In the genomic region with DNA sequence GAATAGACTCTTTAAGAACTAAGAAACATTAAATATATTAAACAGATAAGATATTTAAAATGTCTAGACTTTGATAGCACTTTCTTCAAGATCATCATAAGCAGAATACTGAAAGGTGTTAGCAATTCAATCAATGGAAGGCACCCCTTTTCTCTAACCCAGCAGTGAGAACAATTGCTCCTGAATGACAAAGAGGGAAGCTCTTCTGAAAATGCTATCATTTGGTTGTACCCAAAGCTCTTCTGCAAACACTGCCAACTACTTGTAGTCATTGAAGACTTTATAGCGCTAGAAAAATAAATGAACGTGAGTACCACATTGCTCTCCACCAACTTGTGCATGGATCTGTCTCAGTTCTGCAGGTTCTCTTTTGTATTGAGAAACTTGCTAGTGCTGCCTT, we compare ENCODE assay signal across 28 cellular contexts.
"Had no signal": no experiment of that assay in that cellular context is flagged by ENCODE, and none has a peak within 500 bp of the region (broad histone marks: within the 10 kb centered on the region; RNA-seq: fewer than 3 reads in every experiment).

No MANE protein-coding gene starts in this region.

- H3K27ac ChIP-seq: ascending aorta, breast epithelium, cardiac muscle cell, colonic mucosa, epithelial cell of prostate, esophagus squamous epithelium, gastroesophageal sphincter, heart right ventricle, hepatocyte had no signal

- H3K4me1 Mint-ChIP-seq: activated naive CD4-positive, alpha-beta T cell treated with anti-CD3 and anti-CD28 coated beads, Interleukin-2, amount 10 ng/mL, durations not matched to agents 7 days and 5 days; activated naive CD8-positive, alpha-beta T cell treated with anti-CD3 and anti-CD28 coated beads, Interleukin-2, amount 10 ng/mL, durations not matched to agents 7 days and 5 days; brain had no signal

- H3K9me3 Mint-ChIP-seq: activated naive CD4-positive, alpha-beta T cell treated with anti-CD3 and anti-CD28 coated beads, Interleukin-2, amount 10 ng/mL, durations not matched to agents 7 days and 5 days; activated naive CD8-positive, alpha-beta T cell treated with anti-CD3 and anti-CD28 coated beads, Interleukin-2, amount 10 ng/mL, durations not matched to agents 7 days and 5 days; brain had no signal

- H3K27me3 Mint-ChIP-seq: activated CD8-positive, alpha-beta T cell treated with anti-CD3 and anti-CD28 coated beads for 36 hours; activated naive CD4-positive, alpha-beta T cell treated with anti-CD3 and anti-CD28 coated beads, Interleukin-2, amount 10 ng/mL, durations not matched to agents 7 days and 5 days; activated naive CD8-positive, alpha-beta T cell treated with anti-CD3 and anti-CD28 coated beads, Interleukin-2, amount 10 ng/mL, durations not matched to agents 7 days and 5 days; activated T-cell treated with anti-CD3 and anti-CD28 coated beads, Interleukin-2, amount 50 U/mL, for 24 hours; brain had no signal

- DNase-seq: activated CD4-positive, alpha-beta T cell treated with anti-CD3 and anti-CD28 coated beads for 1 hour; activated CD4-positive, alpha-beta T cell treated with anti-CD3 and anti-CD28 coated beads for 4 hours; activated CD4-positive, alpha-beta T cell treated with anti-CD3 and anti-CD28 coated beads, Interleukin-2, amount 50 U/mL, for 1 hour; activated CD4-positive, alpha-beta T cell treated with anti-CD3 and anti-CD28 coated beads, Interleukin-2, amount 50 U/mL, for 48 hours; activated CD8-positive, alpha-beta memory T cell treated with anti-CD3 and anti-CD28 coated beads for 24 hours; activated CD8-positive, alpha-beta T cell treated with anti-CD3 and anti-CD28 coated beads for 36 hours; activated gamma-delta T cell; activated naive CD4-positive, alpha-beta T cell; activated naive CD4-positive, alpha-beta T cell treated with anti-CD3 and anti-CD28 coated beads, Interleukin-2, amount 10 ng/mL, durations not matched to agents 7 days and 5 days; activated naive CD8-positive, alpha-beta T cell treated with anti-CD3 and anti-CD28 coated beads, Interleukin-2, amount 10 ng/mL, durations not matched to agents 7 days and 5 days; activated T-cell treated with anti-CD3 and anti-CD28 coated beads, Interleukin-2, amount 50 U/mL, for 24 hours; activated T-cell treated with anti-CD3 and anti-CD28 coated beads, Interleukin-2, amount 50 U/mL, for 72 hours; central memory CD4-positive, alpha-beta T cell; cerebellar nuclear complex; colonic mucosa; effector CD8-positive, alpha-beta T cell; esophagus squamous epithelium; foreskin melanocyte; heart right ventricle; T-helper 2 cell had no signal

- H3K27ac Mint-ChIP-seq: activated CD8-positive, alpha-beta T cell treated with anti-CD3 and anti-CD28 coated beads for 36 hours; activated naive CD4-positive, alpha-beta T cell treated with anti-CD3 and anti-CD28 coated beads, Interleukin-2, amount 10 ng/mL, durations not matched to agents 7 days and 5 days; activated naive CD4-positive, alpha-beta T cell treated with anti-CD3 and anti-CD28 coated beads, Interleukin-2, amount 50 U/mL, for 72 hours; activated naive CD8-positive, alpha-beta T cell treated with anti-CD3 and anti-CD28 coated beads, Interleukin-2, amount 10 ng/mL, durations not matched to agents 7 days and 5 days; activated T-cell treated with anti-CD3 and anti-CD28 coated beads, Interleukin-2, amount 50 U/mL, for 24 hours; activated T-cell treated with anti-CD3 and anti-CD28 coated beads, Interleukin-2, amount 50 U/mL, for 72 hours; brain had no signal

- H3K36me3 ChIP-seq: ascending aorta, breast epithelium, cardiac muscle cell, colonic mucosa, esophagus squamous epithelium, gastroesophageal sphincter, heart right ventricle had no signal

- H3K4me3 Mint-ChIP-seq: activated CD8-positive, alpha-beta T cell treated with anti-CD3 and anti-CD28 coated beads for 36 hours; activated naive CD4-positive, alpha-beta T cell treated with anti-CD3 and anti-CD28 coated beads, Interleukin-2, amount 10 ng/mL, durations not matched to agents 7 days and 5 days; activated naive CD8-positive, alpha-beta T cell treated with anti-CD3 and anti-CD28 coated beads, Interleukin-2, amount 10 ng/mL, durations not matched to agents 7 days and 5 days; activated T-cell treated with anti-CD3 and anti-CD28 coated beads, Interleukin-2, amount 50 U/mL, for 24 hours; activated T-cell treated with anti-CD3 and anti-CD28 coated beads, Interleukin-2, amount 50 U/mL, for 72 hours; brain had no signal

- H3K27me3 ChIP-seq: ascending aorta, breast epithelium, cardiac muscle cell, colonic mucosa, esophagus squamous epithelium, gastroesophageal sphincter, heart right ventricle, hepatocyte had no signal

- H3K4me1 ChIP-seq: ascending aorta, breast epithelium, colonic mucosa, esophagus squamous epithelium, gastroesophageal sphincter, heart right ventricle had no signal

- H3K9me3 ChIP-seq: ascending aorta, breast epithelium, colonic mucosa, esophagus squamous epithelium, gastroesophageal sphincter, heart right ventricle had no signal

- H3K36me3 Mint-ChIP-seq: activated naive CD4-positive, alpha-beta T cell treated with anti-CD3 and anti-CD28 coated beads, Interleukin-2, amount 10 ng/mL, durations not matched to agents 7 days and 5 days; activated naive CD4-positive, alpha-beta T cell treated with anti-CD3 and anti-CD28 coated beads, Interleukin-2, amount 50 U/mL, for 72 hours; activated naive CD8-positive, alpha-beta T cell treated with anti-CD3 and anti-CD28 coated beads, Interleukin-2, amount 10 ng/mL, durations not matched to agents 7 days and 5 days; brain had no signal

- H3K4me3 ChIP-seq: ascending aorta, breast epithelium, cardiac muscle cell, colonic mucosa, esophagus squamous epithelium, gastroesophageal sphincter, heart right ventricle, hepatocyte had no signal

- ATAC-seq: activated CD8-positive, alpha-beta T cell treated with anti-CD3 and anti-CD28 coated beads for 36 hours; activated naive CD4-positive, alpha-beta T cell treated with anti-CD3 and anti-CD28 coated beads, Interleukin-2, amount 50 U/mL, for 72 hours; activated T-cell treated with anti-CD3 and anti-CD28 coated beads, Interleukin-2, amount 50 U/mL, for 72 hours; gastroesophageal sphincter; heart right ventricle had no signal
